In the genomic region with DNA sequence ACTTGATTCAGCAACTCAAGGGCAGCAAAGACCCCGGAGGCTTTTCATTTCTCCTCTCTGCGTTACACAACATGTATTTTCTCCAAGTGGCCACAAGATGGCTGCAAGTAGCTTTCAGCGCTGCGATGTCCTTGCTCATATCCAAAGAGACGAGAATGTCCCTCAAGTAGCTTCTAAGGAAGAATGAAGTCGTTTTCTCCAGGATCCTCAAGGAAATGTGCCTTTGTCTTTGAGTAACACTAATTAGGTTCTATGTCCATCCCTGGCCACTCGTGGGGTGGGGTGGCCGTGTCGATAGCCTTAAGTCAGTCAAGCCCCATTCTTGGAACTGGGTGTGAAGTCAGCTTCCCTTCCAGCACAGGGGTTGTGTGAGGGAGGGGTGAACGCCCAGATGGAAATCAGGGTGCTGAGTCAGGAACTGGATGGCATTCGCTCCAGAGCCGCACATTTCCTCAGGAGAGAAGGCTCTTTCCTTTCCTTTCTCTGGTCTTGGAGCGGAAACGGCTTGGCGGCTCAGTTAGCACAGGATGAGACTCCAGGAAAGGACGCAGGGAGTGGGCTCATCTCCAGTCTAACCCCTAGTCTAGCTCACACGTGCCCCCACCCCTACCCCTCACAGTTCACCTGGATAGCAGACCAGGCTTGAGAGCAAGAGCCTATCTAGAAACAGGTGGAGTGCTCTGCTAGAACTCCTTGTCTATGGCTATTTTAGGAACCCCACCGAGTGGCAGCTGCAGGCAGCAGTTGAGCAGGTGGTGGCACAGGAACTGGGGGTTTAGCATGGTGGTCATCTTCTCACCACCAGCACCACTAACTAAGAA, we compare ENCODE assay signal across 8 cellular contexts. TPM values are rescaled to one million over a fixed set of nuclear protein-coding genes. Genes with fewer than 3 reads are reported as not detected.
A peak's percentile ranks its signal among the peaks of the same experiment; 100 is the strongest.
DNase-seq lines count a peak whose midpoint lies in the region; TF ChIP-seq lines count a peak whose summit lies in the region.

No MANE protein-coding gene starts in this region.

- H3K36me3 ChIP-seq in NT2/D1 (ENCODE audit: insufficient read depth, insufficient read length, low read length) (no peaks in the 10 kb centered on the region), ovary (no peaks in the 10 kb centered on the region)

- peaks cover 13% of the 10 kb centered on the region for H3K4me1 Mint-ChIP-seq in activated naive CD4-positive, alpha-beta T cell treated with anti-CD3 and anti-CD28 coated beads, Interleukin-2, amount 10 ng/mL, durations not matched to agents 7 days and 5 days

- H3K4me3 ChIP-seq in NT2/D1 (ENCODE audit: insufficient read length, low read depth) (no peak overlapping the region), ovary (no peak overlapping the region)

- CTCF ChIA-PET in activated naive CD4-positive, alpha-beta T cell treated with anti-CD3 and anti-CD28 coated beads, Interleukin-2, amount 10 ng/mL, durations not matched to agents 7 days and 5 days (lab: Charles Lee): interaction anchor here (0.8 to 1.5 kb wide), 14 partner anchors 8 to 398 kb away, joined by 3 to 9 read pairs (median 3); no protein-coding TSS in a partner anchor

- 28 to 38% (median 28%) methylated on average over 18 of the region's 18 CpGs for WGBS in ovary, 3 donors

- H3K27ac ChIP-seq in ovary: no peak overlapping the region

- peak overlapping the region; percentile 22 for H3K4me3 Mint-ChIP-seq in activated naive CD4-positive, alpha-beta T cell treated with anti-CD3 and anti-CD28 coated beads, Interleukin-2, amount 10 ng/mL, durations not matched to agents 7 days and 5 days

- intact Hi-C loops in ovary (cut with DNase I): loop anchor here in 1 of 4 donors (2.0 kb wide), 1 partner anchor 422 kb away; no protein-coding TSS in a partner anchor

- no peaks in the 10 kb centered on the region for H3K9me3 Mint-ChIP-seq in activated naive CD4-positive, alpha-beta T cell treated with anti-CD3 and anti-CD28 coated beads, Interleukin-2, amount 10 ng/mL, durations not matched to agents 7 days and 5 days

- H3K9me3 ChIP-seq in NT2/D1 (ENCODE audit: insufficient read depth, low read length) (no peaks in the 10 kb centered on the region), ovary (no peaks in the 10 kb centered on the region)

- no peak overlapping the region for H3K27ac Mint-ChIP-seq in activated naive CD4-positive, alpha-beta T cell treated with anti-CD3 and anti-CD28 coated beads, Interleukin-2, amount 10 ng/mL, durations not matched to agents 7 days and 5 days

- peak; percentile 17 for DNase-seq in activated T-cell treated with anti-CD3 and anti-CD28 coated beads for 1 hour (ENCODE audit: low read depth)
- DNase-seq in activated T-cell treated with anti-CD3 and anti-CD28 coated beads for 4 hours: no peak
- peak; percentile 74 for DNase-seq in HT-29 (ENCODE audit: low spot score)
- peak; percentile 55 for DNase-seq in NT2/D1 (ENCODE audit: low read depth, low spot score)
- peak; percentile 42 for DNase-seq in activated naive CD4-positive, alpha-beta T cell treated with anti-CD3 and anti-CD28 coated beads, Interleukin-2, amount 10 ng/mL, durations not matched to agents 7 days and 5 days
- peak; percentile 70 for DNase-seq in glomerular endothelial cell (ENCODE audit: extremely low read depth, low read depth, low spot score)
- DNase-seq in ovary: peak; percentile 26 to 45 (median 36)
- no peak for DNase-seq in effector CD8-positive, alpha-beta T cell (lab: John Stamatoyannopoulos, UW)

- TF ChIP-seq EP300 in ovary (IDR thresholded peaks at IDR 0.05): no peak

- H3K27me3 Mint-ChIP-seq in activated naive CD4-positive, alpha-beta T cell treated with anti-CD3 and anti-CD28 coated beads, Interleukin-2, amount 10 ng/mL, durations not matched to agents 7 days and 5 days: peaks cover 5% of the 10 kb centered on the region

- H3K9ac ChIP-seq in NT2/D1 (ENCODE audit: insufficient read length, low read depth): no peak overlapping the region

- peak; percentile 74 to 84 (median 75) for TF ChIP-seq CTCF in ovary (IDR thresholded peaks at IDR 0.05)

- H3K27me3 ChIP-seq in NT2/D1 (ENCODE audit: insufficient read depth, insufficient read length) (no peaks in the 10 kb centered on the region), ovary (no peaks in the 10 kb centered on the region)

- TF ChIP-seq POLR2A in ovary (IDR thresholded peaks at IDR 0.05): no peak

- H3K36me3 Mint-ChIP-seq in activated naive CD4-positive, alpha-beta T cell treated with anti-CD3 and anti-CD28 coated beads, Interleukin-2, amount 10 ng/mL, durations not matched to agents 7 days and 5 days: no peaks in the 10 kb centered on the region

- peaks cover 3% of the 10 kb centered on the region for H3K4me1 ChIP-seq in NT2/D1 (ENCODE audit: insufficient read depth, insufficient read length)
- peaks cover 3% of the 10 kb centered on the region for H3K4me1 ChIP-seq in ovary (ENCODE audit: insufficient read depth)

RNA-seq across cellular contexts. Expression of gene NNMT, which starts 44.3 kb away (rescaled TPM):
- 60.2 and 91.4 TPM in 2 replicates for total RNA-seq in HT-29 (2014; rRNA removed; shearing (Covaris generic))
- total RNA-seq in glomerular endothelial cell: 240 and 279 TPM in 2 replicates
- 100 to 1,000 TPM in 4 of 7 donors, 10 to 100 TPM in 2, 1 to 10 TPM in 1; 9.5 to 295 (median 129) TPM for total RNA-seq in ovary
- polyA plus RNA-seq in ovary: 100 to 1,000 TPM in 1 of 2 donors, 10 to 100 TPM in 1; 59.4 to 136 TPM

RNA-seq across cellular contexts. Expression of gene C11orf71, which starts 59.8 kb away (rescaled TPM):
- 6.3 and 12.9 TPM in 2 replicates for total RNA-seq in HT-29 (2014; rRNA removed; shearing (Covaris generic))
- total RNA-seq in glomerular endothelial cell (3.5 and 7.1 TPM in 2 replicates), ovary (10 to 100 TPM in 2 of 7 donors, 1 to 10 TPM in 5; 6.7 to 15.3 (median 9.5) TPM)
- polyA plus RNA-seq in ovary: 1 to 10 TPM; 6.5 to 9.8 TPM

RNA-seq across cellular contexts. Expression of gene RBM7, which starts 59.9 kb away (rescaled TPM):
- 18.7 and 24.0 TPM in 2 replicates for total RNA-seq in HT-29 (2014; rRNA removed; shearing (Covaris generic))
- 18.2 and 33.8 TPM in 2 replicates for total RNA-seq in glomerular endothelial cell
- total RNA-seq in ovary: 10 to 100 TPM; 24.7 to 34.1 (median 28.3) TPM
- 10 to 100 TPM; 21.1 to 41.3 TPM for polyA plus RNA-seq in ovary

Comparison
In these comparisons a context has a peak if more than half of its experiments do, and no peak if none do; other contexts are left out.
1. DNase-seq: peak in activated T-cell treated with anti-CD3 and anti-CD28 coated beads for 1 hour (single experiment), HT-29 (single experiment), NT2/D1 (single experiment), activated naive CD4-positive, alpha-beta T cell treated with anti-CD3 and anti-CD28 coated beads, Interleukin-2, amount 10 ng/mL, durations not matched to agents 7 days and 5 days (single experiment), glomerular endothelial cell (single experiment) and ovary (5 of 5); none in activated T-cell treated with anti-CD3 and anti-CD28 coated beads for 4 hours (single experiment) and effector CD8-positive, alpha-beta T cell (single experiment).